23 cellular contexts compared by ENCODE assay signal in genomic region chr2:10256031-10256524, GRCh38. TPM values are rescaled to one million over a fixed set of nuclear protein-coding genes. Genes with fewer than 3 reads are reported as not detected.
A peak's percentile ranks its signal among the peaks of the same experiment; 100 is the strongest.
DNase-seq lines count a peak whose midpoint lies in the region; ATAC-seq, FAIRE-seq and TF ChIP-seq lines count a peak whose summit lies in the region.
"Had no signal": no experiment of that assay in that cellular context is flagged by ENCODE, and none has a peak within 500 bp of the region (broad histone marks: within the 10 kb centered on the region; RNA-seq: fewer than 3 reads in every experiment).

No MANE protein-coding gene starts in this region.

- TF ChIP-seq EP300 in HepG2 (IDR thresholded peaks at IDR 0.05; ENCODE audit: low read depth in 2 of 2, low read length in 2 of 2): no peak
- no peak for TF ChIP-seq EP300 in HepG2 (CRISPR knock-in tag; IDR thresholded peaks at IDR 0.05; ENCODE audit: borderline replicate concordance)

- WGBS in HepG2 (ENCODE audit: low lambda C conversion rate): 49% methylated on average over 15 of the region's 15 CpGs
- 58% methylated on average over 5 of the region's 15 CpGs for WGBS in right lobe of liver (ENCODE audit: insufficient coverage, low coverage, low lambda C conversion rate, missing lambda C conversion rate)
- 66 to 76% (median 71%) methylated on average over 15 of the region's 15 CpGs for WGBS in spleen, 5 donors

- peaks cover 18% of the 10 kb centered on the region for H3K4me1 ChIP-seq in HepG2 (ENCODE audit: insufficient read depth, low read length)
- no peaks in the 10 kb centered on the region for H3K4me1 ChIP-seq in right lobe of liver
- no peaks in the 10 kb centered on the region for H3K4me1 ChIP-seq in RWPE2 (ENCODE audit: insufficient read depth, poor library complexity, severe bottlenecking)
- no peaks in the 10 kb centered on the region for H3K4me1 ChIP-seq in kidney (ENCODE audit: control insufficient read depth in 1 of 2, insufficient read depth in 1 of 2, low read depth in 1 of 2, low read length in 2 of 2)
- H3K4me1 ChIP-seq in spleen: peaks cover 0 to 13% (median 0%) of the 10 kb centered on the region in 6 donors
- H3K4me1 ChIP-seq: Caco-2 had no signal

- TF ChIP-seq POLR2A in HepG2 (IDR thresholded peaks at IDR 0.05; ENCODE audit: insufficient read depth in 1 of 2, low read depth in 2 of 2, low read length in 2 of 2) (no peak), right lobe of liver (IDR thresholded peaks at IDR 0.05) (no peak), spleen (IDR thresholded peaks at IDR 0.05) (no peak)

- TF ChIP-seq CTCF in HepG2 (CRISPR knock-in tag; IDR thresholded peaks at IDR 0.05) (no peak), right lobe of liver (IDR thresholded peaks at IDR 0.05) (no peak), RWPE2 (IDR thresholded peaks at IDR 0.05; ENCODE audit: poor library complexity, severe bottlenecking) (no peak), kidney (IDR thresholded peaks at IDR 0.05; ENCODE audit: borderline replicate concordance, extremely low read depth, insufficient read depth) (no peak), spleen (IDR thresholded peaks at IDR 0.05 in 8 of 11, conservative IDR thresholded peaks at IDR 0.05 in 3 of 11) (no peak)

- H3K4me2 ChIP-seq in HepG2 (ENCODE audit: low read depth, low read length): no peak overlapping the region

- H3K36me3 ChIP-seq in HepG2 (replicated peaks in 1 of 2; ENCODE audit: control insufficient read depth in 1 of 2, insufficient read depth in 2 of 2, low read length in 2 of 2): no peaks in the 10 kb centered on the region
- no peaks in the 10 kb centered on the region for H3K36me3 ChIP-seq in right lobe of liver
- H3K36me3 ChIP-seq in RWPE2 (ENCODE audit: low read depth): no peaks in the 10 kb centered on the region
- H3K36me3 ChIP-seq in kidney (ENCODE audit: control insufficient read depth in 1 of 2, insufficient read depth in 2 of 2, low read length in 2 of 2): no peaks in the 10 kb centered on the region
- H3K36me3 ChIP-seq in spleen: no peaks in the 10 kb centered on the region
- H3K36me3 ChIP-seq: MG63, Peyer's patch had no signal

- CTCF ChIA-PET in HepG2 (lab: Yijun Ruan, JAX; ENCODE audit: low intra/inter-chr PET ratio, low total read pairs): no interaction called here

- H2AFZ ChIP-seq in HepG2 (ENCODE audit: low read length): no peak overlapping the region

- no peak overlapping the region for H3K9ac ChIP-seq in HepG2 (ENCODE audit: insufficient read depth, low read depth, low read length)
- H3K9ac ChIP-seq in kidney (ENCODE audit: low read length in 2 of 2): no peak overlapping the region

- no peak for DNase-seq in HepG2 (ENCODE audit: low spot score)
- DNase-seq in right lobe of liver: no peak
- DNase-seq in RWPE2 (ENCODE audit: low spot score): peak; percentile 51
- peak; percentile 61 for DNase-seq in kidney
- DNase-seq in spleen: peak; percentile 62
- no peak for DNase-seq in iPS-NIHi11 (ENCODE audit: low spot score)
- DNase-seq: ACHN; CD4-positive, alpha-beta T cell; HFFc6; Kasumi-1; MG63; NCI-H1048; NCI-H1436; NCI-H2029; NCI-H69 had no signal

- no peaks in the 10 kb centered on the region for H4K20me1 ChIP-seq in HepG2 (ENCODE audit: insufficient read depth, low read length)

- ATAC-seq in HepG2: peak; percentile 2; the same call in 2 of the 3 replicates
- no peak for ATAC-seq in right lobe of liver
- ATAC-seq in RWPE2 (ENCODE audit: low read depth): no peak
- ATAC-seq in HG03571 (IDR thresholded peaks at IDR 0.05; ENCODE audit: unreplicated experiment): no peak
- ATAC-seq in HG03108 (IDR thresholded peaks at IDR 0.05; ENCODE audit: unreplicated experiment): no peak

- BruUV-seq in HepG2 (replicated peaks; lab: Mats Ljungman, UMichigan): no TSS peak

- no peaks in the 10 kb centered on the region for H3K79me2 ChIP-seq in HepG2 (ENCODE audit: insufficient read depth, low read length)

- H3K27me3 ChIP-seq in HepG2 (ENCODE audit: control insufficient read depth in 1 of 2, insufficient read depth in 2 of 2, low read length in 2 of 2) (peaks cover 28 to 71% of the 10 kb centered on the region in 2 experiments), right lobe of liver (no peaks in the 10 kb centered on the region), RWPE2 (ENCODE audit: insufficient read depth, poor library complexity, severe bottlenecking) (no peaks in the 10 kb centered on the region), spleen (replicated peaks in 1 of 7) (peaks cover 0 to 19% (median 0%) of the 10 kb centered on the region in 7 donors)
- H3K27me3 ChIP-seq: MG63, Peyer's patch had no signal

- FAIRE-seq in HepG2 (lab: Jason Lieb, UNC) (no peak), kidney (lab: Jason Lieb, UNC) (no peak)
- FAIRE-seq: G401.6, H54, HTR-8/SVneo had no signal

- no peak for TF ChIP-seq RAD21 in HepG2 (CRISPR knock-in tag; IDR thresholded peaks at IDR 0.05)

- in situ Hi-C loops in HepG2 (cut with HindIII; ENCODE audit: extremely low pct_ligation_motif_present, low pct_unique_long_range_greater_than_20kb): no loop called here

- intact Hi-C loops in HepG2 (cut with micrococcal nuclease; ENCODE audit: unreplicated experiment) (no loop called here), right lobe of liver (cut with DNase I) (loop anchor here in 1 of 2 donors (10.0 kb wide), 1 partner anchor 61 kb away; no protein-coding TSS in a partner anchor), kidney (cut with DNase I) (no loop called here), spleen (cut with DNase I; ENCODE audit: low total_unique reads) (no loop called here)

- H3K9me3 ChIP-seq in HepG2 (ENCODE audit: low read length): no peaks in the 10 kb centered on the region
- no peaks in the 10 kb centered on the region for H3K9me3 ChIP-seq in right lobe of liver
- H3K9me3 ChIP-seq in RWPE2 (ENCODE audit: severe bottlenecking): no peaks in the 10 kb centered on the region
- no peaks in the 10 kb centered on the region for H3K9me3 ChIP-seq in kidney (ENCODE audit: control insufficient read depth in 1 of 2, low read length in 2 of 2)
- peaks cover 0 to 2% (median under 1%) of the 10 kb centered on the region in 8 donors for H3K9me3 ChIP-seq in spleen
- H3K9me3 ChIP-seq: Caco-2, MG63, Peyer's patch had no signal

- H3K4me3 ChIP-seq in HepG2 (replicated peaks in 1 of 3; ENCODE audit: insufficient read depth in 1 of 3, low read depth in 2 of 3, low read length in 3 of 3): no peak overlapping the region
- no peak overlapping the region for H3K4me3 ChIP-seq in right lobe of liver
- H3K4me3 ChIP-seq in RWPE2 (ENCODE audit: severe bottlenecking): no peak overlapping the region
- H3K4me3 ChIP-seq in kidney (ENCODE audit: low read length in 2 of 2): no peak overlapping the region
- no peak overlapping the region for H3K4me3 ChIP-seq in spleen
- H3K4me3 ChIP-seq: MG63, Peyer's patch, SK-N-MC had no signal

- POLR2A ChIA-PET in HepG2 (lab: Yijun Ruan, JAX): no interaction called here

- H3K27ac ChIP-seq in HepG2 (ENCODE audit: extremely low read length, insufficient read depth, low read length) (no peak overlapping the region), right lobe of liver (no peak overlapping the region), RWPE2 (ENCODE audit: poor library complexity, severe bottlenecking) (no peak overlapping the region), kidney (ENCODE audit: low read depth in 2 of 2, low read length in 2 of 2) (no peak overlapping the region), spleen (no peak overlapping the region)
- H3K27ac ChIP-seq: Peyer's patch, SK-N-MC had no signal

TF ChIP-seq in HepG2, 621 proteins besides CTCF, POLR2A, EP300 and RAD21:
- TF ChIP-seq SP1 (IDR thresholded peaks at IDR 0.05) (no peak), SP1 (CRISPR knock-in tag; IDR thresholded peaks at IDR 0.05) (no peak), CHCHD3 (CRISPR knock-in tag; IDR thresholded peaks at IDR 0.05) (0 out of 2 replicates have a peak, but pooled peaks have one; percentile 36), ZNF138 (CRISPR knock-in tag; IDR thresholded peaks at IDR 0.05; ENCODE audit: low read depth) (no peak), AGO2 (optimal IDR thresholded peaks at IDR 0.05; ENCODE audit: low read depth, low read length) (no peak)

RNA-seq across cellular contexts. Expression of gene HPCAL1, which starts 46.6 kb away (rescaled TPM):
- 23.3 and 29.9 TPM in 2 replicates for total RNA-seq in HepG2 (2016; rRNA removed; fragmentation: Illumina TruSeq; extraction: Trizol)
- 43.0 and 51.2 TPM in 2 replicates for total RNA-seq in HepG2 (2016; cell fraction: cytosol; rRNA removed; fragmentation: Illumina TruSeq; extraction: Trizol; ENCODE audit: low read depth)
- 21.4 and 28.1 TPM in 2 replicates for total RNA-seq in HepG2 (2016; cell fraction: insoluble cytoplasmic fraction; rRNA removed; fragmentation: Illumina TruSeq; extraction: Trizol)
- 50.7 and 67.7 TPM in 2 replicates for total RNA-seq in HepG2 (2016; cell fraction: membrane; rRNA removed; fragmentation: Illumina TruSeq; extraction: Trizol)
- total RNA-seq in HepG2 (2016; cell fraction: nucleus; rRNA removed; fragmentation: Illumina TruSeq; extraction: Trizol): 12.9 and 16.1 TPM in 2 replicates
- 29.5 and 38.6 TPM in 2 replicates for polyA plus RNA-seq in HepG2 (2011; rRNA removed)
- 29.8 and 35.9 TPM in 2 replicates for polyA plus RNA-seq in HepG2 (2011; cell fraction: cytosol; rRNA removed)
- 54.3 and 60.0 TPM in 2 replicates for polyA plus RNA-seq in HepG2 (2011; cell fraction: nucleus; rRNA removed)
- 46.0 and 46.8 TPM in 2 replicates for polyA plus RNA-seq in HepG2 (2012)
- 37.1 and 47.1 TPM in 2 replicates for polyA plus RNA-seq in HepG2 (2016; cell fraction: cytosol; fragmentation: Illumina TruSeq; extraction: Trizol; ENCODE audit: low read depth)
- 24.6 and 35.5 TPM in 2 replicates for polyA plus RNA-seq in HepG2 (2016; cell fraction: insoluble cytoplasmic fraction; fragmentation: Illumina TruSeq; extraction: Trizol; ENCODE audit: low read depth)
- 54.6 and 65.1 TPM in 2 replicates for polyA plus RNA-seq in HepG2 (2016; cell fraction: membrane; fragmentation: Illumina TruSeq; extraction: Trizol; ENCODE audit: low read depth)
- polyA plus RNA-seq in HepG2 (2016; cell fraction: nucleus; fragmentation: Illumina TruSeq; extraction: Trizol; ENCODE audit: insufficient read depth, low read depth): 30.3 and 35.7 TPM in 2 replicates
- 26.5 and 27.7 TPM in 2 replicates for polyA minus RNA-seq in HepG2 (2011; rRNA and poly(A)+ RNA removed; ENCODE audit: low replicate concordance)
- polyA minus RNA-seq in HepG2 (2011; cell fraction: cytosol; rRNA and poly(A)+ RNA removed): 19.4 and 20.4 TPM in 2 replicates
- 12.6 and 15.5 TPM in 2 replicates for polyA minus RNA-seq in HepG2 (2011; cell fraction: nucleus; rRNA and poly(A)+ RNA removed)
- total RNA-seq in right lobe of liver: 10 to 100 TPM; 23.1 to 68.8 (median 29.1) TPM
- 47.3 TPM for total RNA-seq in kidney
- polyA plus RNA-seq in kidney (ENCODE audit: insufficient read depth, low read depth, low replicate concordance): 121 TPM
- total RNA-seq in spleen: 10 to 100 TPM; 42.3 to 80.6 (median 57.5) TPM
- polyA plus RNA-seq in spleen: 10 to 100 TPM; 41.9 to 58.5 (median 57.9) TPM

Comparison
In these comparisons a context has a peak if more than half of its experiments do, and no peak if none do; other contexts are left out.
1. DNase-seq: peak in RWPE2 (single experiment), kidney (single experiment) and spleen (single experiment); none in HepG2 (single experiment), right lobe of liver (0 of 3) and iPS-NIHi11 (single experiment).